Comparison of ENCODE assay signal across 12 cellular contexts in genomic region chr5:76689321-76690026, GRCh38. TPM values are rescaled to one million over a fixed set of nuclear protein-coding genes. Genes with fewer than 3 reads are reported as not detected.
DNase-seq lines count a peak whose midpoint lies in the region; FAIRE-seq lines count a peak whose summit lies in the region.
"Had no signal": no experiment of that assay in that cellular context is flagged by ENCODE, and none has a peak within 500 bp of the region (broad histone marks: within the 10 kb centered on the region; RNA-seq: fewer than 3 reads in every experiment).

No MANE protein-coding gene starts in this region.

- no peak overlapping the region for H3K4me3 ChIP-seq in SJSA1
- H3K4me3 ChIP-seq in skeletal muscle cell (ENCODE audit: low read depth, low read length), result no peak overlapping the region

- DNase-seq in SJSA1 (ENCODE audit: low read depth in 1 of 2, low spot score in 2 of 2), result peak; percentile 63 to 91
- peak; percentile 99 for DNase-seq in fibroblast of peridontal ligament (ENCODE audit: extremely low read depth)
- peak; percentile 69 for DNase-seq in skeletal muscle cell (ENCODE audit: low read depth)
- DNase-seq in globus pallidus (ENCODE audit: low spot score), result no peak
- no peak for DNase-seq in NCI-H524 treated with DMSO at 0.1 percent for 48 hours (lab: John Stamatoyannopoulos, UW)
- DNase-seq in posterior cingulate gyrus, result no peak
- no peak for DNase-seq in NCI-H2081 (lab: John Stamatoyannopoulos, UW)
- DNase-seq: activated gamma-delta T cell treated with Interleukin-2 at 50 U/mL for 16 hours; effector CD8-positive, alpha-beta T cell; GDM1; KBM-7 had no signal

- no peaks in the 10 kb centered on the region for H3K36me3 ChIP-seq in SJSA1

- peaks cover 61% of the 10 kb centered on the region for H3K4me1 ChIP-seq in SJSA1 (replicated peaks)

- H3K27ac ChIP-seq in SJSA1, result peak overlapping the region; percentile 88

- intact Hi-C loops in posterior cingulate gyrus (cut with DNase I), result no loop called here

- no peaks in the 10 kb centered on the region for H3K9me3 ChIP-seq in SJSA1 (replicated peaks)

- H3K27me3 ChIP-seq in SJSA1 (replicated peaks), result no peaks in the 10 kb centered on the region

- FAIRE-seq in G401.6 (lab: Jason Lieb, UNC), result peak; percentile 100

RNA-seq across cellular contexts. Expression of gene F2R, which starts 26.5 kb away (rescaled TPM):
- 61.4 and 95.4 TPM in 2 replicates for total RNA-seq in SJSA1 (2014; rRNA removed; shearing (Covaris generic))

Comparison
In these comparisons a context has a peak if more than half of its experiments do, and no peak if none do; other contexts are left out.
1. DNase-seq: peak in SJSA1 (2 of 2), fibroblast of peridontal ligament (single experiment) and skeletal muscle cell (single experiment); none in globus pallidus (single experiment), NCI-H524 treated with DMSO at 0.1 percent for 48 hours (single experiment), posterior cingulate gyrus (0 of 10) and NCI-H2081 (0 of 2).